Comparison of ENCODE assay signal across 8 cellular contexts in the genomic region with DNA sequence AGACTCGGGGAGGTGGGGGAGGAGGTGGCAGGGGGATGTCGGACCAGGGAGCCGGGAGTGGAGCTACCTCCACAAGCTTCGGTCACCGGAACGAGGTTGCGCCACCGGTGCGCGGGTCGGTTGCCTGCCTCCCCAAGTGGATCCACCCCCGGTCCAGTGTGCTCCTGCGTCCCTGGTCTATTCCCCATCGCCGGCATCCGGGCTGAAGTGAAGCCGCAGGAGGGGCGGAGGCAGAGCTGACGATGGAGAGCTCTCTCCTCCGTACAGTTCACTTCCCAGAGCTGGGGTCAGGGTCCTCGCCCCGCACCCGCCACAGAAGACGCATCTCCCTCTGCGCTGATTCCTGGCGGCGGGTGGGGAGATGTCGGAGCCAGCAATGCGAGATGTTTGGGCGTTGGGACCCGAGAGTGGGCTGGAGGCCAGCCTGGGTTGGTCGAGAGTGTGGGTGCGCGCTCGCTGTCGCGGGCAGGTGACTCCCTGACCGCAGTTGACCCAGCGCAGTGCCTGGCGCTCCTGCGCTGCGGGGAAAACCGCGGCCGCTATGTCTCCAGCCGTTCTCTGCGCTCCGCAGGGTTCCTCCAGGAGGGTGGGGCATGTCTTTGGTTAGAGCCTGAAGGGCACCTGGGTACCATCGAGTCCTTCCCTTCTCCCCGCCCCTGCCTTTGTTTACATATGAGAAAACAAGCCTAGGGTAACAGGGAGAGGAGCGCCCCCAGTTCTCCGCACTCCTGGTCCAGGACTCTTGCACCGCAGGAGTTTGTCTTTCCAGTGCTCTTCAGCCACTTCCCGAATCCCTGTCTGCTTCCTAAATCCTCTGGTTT. TPM values are rescaled to one million over a fixed set of nuclear protein-coding genes. Genes with fewer than 3 reads are reported as not detected.
DNase-seq lines count a peak whose midpoint lies in the region; ATAC-seq and TF ChIP-seq lines count a peak whose summit lies in the region.

No MANE protein-coding gene starts in this region.

- H3K4me1 ChIP-seq in PC-9 (replicated peaks; ENCODE audit: insufficient read depth) = peaks cover 6% of the 10 kb centered on the region; the same call in 1 of the 2 replicates
- peaks cover 0 to 27% of the 10 kb centered on the region in 2 donors for H3K4me1 ChIP-seq in muscle layer of duodenum (ENCODE audit: control insufficient read depth in 1 of 2, insufficient read depth in 2 of 2, low read length in 2 of 2)
- peaks cover 23% of the 10 kb centered on the region for H3K4me1 ChIP-seq in vagina

- intact Hi-C loops in PC-9 (cut with micrococcal nuclease; ENCODE audit: unreplicated experiment) (loop anchor here (1.0 kb wide), 1 partner anchor 54 kb away; no protein-coding TSS in a partner anchor), dorsolateral prefrontal cortex (cut with DNase I) (loop anchor here (1.0 to 5.0 kb wide), 3 partner anchors 52 to 93 kb away; no protein-coding TSS in a partner anchor), vagina (cut with DNase I) (loop anchor here (10.0 kb wide), 1 partner anchor 59 kb away; the partner anchor contains the start of gene ALKBH3)

- no peaks in the 10 kb centered on the region for H3K79me2 ChIP-seq in PC-9 (ENCODE audit: low read depth)

- no TSS peak for BruUV-seq in PC-9 (replicated peaks; lab: Mats Ljungman, UMichigan)

- peak overlapping the region; percentile 69 for H3K4me2 ChIP-seq in PC-9

- TF ChIP-seq CTCF in PC-9 (conservative IDR thresholded peaks at IDR 0.05) (no peak), dorsolateral prefrontal cortex (IDR thresholded peaks at IDR 0.05 in 54 of 56, conservative IDR thresholded peaks at IDR 0.05 in 2 of 56; ENCODE audit: low read depth in 1 of 56, partially characterized antibody in 56 of 56) (no peak), vagina (IDR thresholded peaks at IDR 0.05) (no peak)

- no peaks in the 10 kb centered on the region for H4K20me1 ChIP-seq in PC-9 (ENCODE audit: insufficient read depth)

- no peak for TF ChIP-seq POLR2A in vagina (IDR thresholded peaks at IDR 0.05)

- CTCF ChIA-PET in PC-9 (lab: Charles Lee) = no interaction called here

- no peak overlapping the region for H3K27ac ChIP-seq in PC-9
- H3K27ac ChIP-seq in dorsolateral prefrontal cortex = peak overlapping the region in 55 of 59 donors; percentile 1 to 95 (median 81)
- peak overlapping the region; percentile 68 for H3K27ac ChIP-seq in muscle layer of duodenum (ENCODE audit: low read length)
- H3K27ac ChIP-seq in vagina = peak overlapping the region; percentile 92

- no peaks in the 10 kb centered on the region for H3K9me2 ChIP-seq in PC-9 (ENCODE audit: insufficient read depth)

- 0 out of 2 replicates have a peak overlapping the region, but pooled peaks have one; percentile 35 for H2AFZ ChIP-seq in PC-9

- DNase-seq in DMS53 (lab: John Stamatoyannopoulos, UW) = peak; percentile 68
- no peak for DNase-seq in PC-9
- DNase-seq in dorsolateral prefrontal cortex = peak in 1 of 10 donors; percentile 55
- no peak for DNase-seq in vagina (ENCODE audit: extremely low spot score in 2 of 2)
- DNase-seq in COR-L47 (lab: John Stamatoyannopoulos, UW) = no peak
- no peak for DNase-seq in MV-4-11 (lab: John Stamatoyannopoulos, UW)

- POLR2A ChIA-PET in PC-9 (lab: Charles Lee; ENCODE audit: unreplicated experiment) = no interaction called here

- no peak for ATAC-seq in GM18517 (IDR thresholded peaks at IDR 0.05; ENCODE audit: unreplicated experiment)

- H3K4me3 ChIP-seq in PC-9 (peak overlapping the region; percentile 15; the same call in 1 of the 2 replicates), dorsolateral prefrontal cortex (peak overlapping the region; percentile 50 to 79 (median 67)), muscle layer of duodenum (ENCODE audit: low read depth in 1 of 2, low read length in 2 of 2) (peak overlapping the region; percentile 82 to 88), vagina (peak overlapping the region; percentile 62 to 73)

- H3K9me3 ChIP-seq in PC-9 (ENCODE audit: insufficient read depth, low read depth) = no peaks in the 10 kb centered on the region
- no peaks in the 10 kb centered on the region for H3K9me3 ChIP-seq in muscle layer of duodenum (ENCODE audit: control insufficient read depth in 1 of 2, low read length in 2 of 2)
- no peaks in the 10 kb centered on the region for H3K9me3 ChIP-seq in vagina

- no peaks in the 10 kb centered on the region for H3F3A ChIP-seq in PC-9 (ENCODE audit: insufficient read depth, low read depth)

- peaks cover 74% of the 10 kb centered on the region for H3K27me3 ChIP-seq in PC-9 (ENCODE audit: insufficient read depth, low read depth)
- H3K27me3 ChIP-seq in dorsolateral prefrontal cortex = peaks cover 0 to 34% (median 4%) of the 10 kb centered on the region in 45 donors
- H3K27me3 ChIP-seq in muscle layer of duodenum (ENCODE audit: low read depth, low read length) = peaks cover 8% of the 10 kb centered on the region
- no peaks in the 10 kb centered on the region for H3K27me3 ChIP-seq in vagina

- H3K36me3 ChIP-seq in PC-9 (ENCODE audit: low read depth) = no peaks in the 10 kb centered on the region
- H3K36me3 ChIP-seq in muscle layer of duodenum (ENCODE audit: control insufficient read depth in 1 of 2, insufficient read depth in 2 of 2, low read length in 2 of 2) = no peaks in the 10 kb centered on the region
- H3K36me3 ChIP-seq in vagina = no peaks in the 10 kb centered on the region

RNA-seq across cellular contexts. Expression of gene C11orf96, which starts 1.7 kb away (rescaled TPM):
- not detected in 2 replicates for total RNA-seq in PC-9 (2021)
- 100 to 1,000 TPM in 6 of 120 experiments, 10 to 100 TPM in 112, 1 to 10 TPM in 2; 9.0 to 139 (median 26.8) TPM for total RNA-seq in dorsolateral prefrontal cortex
- total RNA-seq in vagina = 202 TPM

Comparison
In these comparisons a context has a peak if more than half of its experiments do, and no peak if none do; other contexts are left out.
1. H3K4me3 ChIP-seq: peak in every context shown above with its lines; median percentile 85 in muscle layer of duodenum; 68 in vagina; 67 in dorsolateral prefrontal cortex; 15 in PC-9.
2. RNA of gene C11orf96, which starts 1.7 kb away (total RNA-seq): 202 TPM in vagina (single experiment) and 9.0 to 139 TPM in dorsolateral prefrontal cortex; not detected in PC-9; every median in the first group is over 10 times any median in the second.